ENCODE assay signal across 13 cellular contexts in genomic region chr16:68233085-68233834, GRCh38. TPM values are rescaled to one million over a fixed set of nuclear protein-coding genes. Genes with fewer than 3 reads are reported as not detected.
A peak's percentile ranks its signal among the peaks of the same experiment; 100 is the strongest.
DNase-seq lines count a peak whose midpoint lies in the region; ATAC-seq, FAIRE-seq and TF ChIP-seq lines count a peak whose summit lies in the region.
"Had no signal": no experiment of that assay in that cellular context is flagged by ENCODE, and none has a peak within 500 bp of the region (broad histone marks: within the 10 kb centered on the region; RNA-seq: fewer than 3 reads in every experiment).

No MANE protein-coding gene starts in this region.

- no peak overlapping the region for H3K9ac ChIP-seq in H1 (replicated peaks in 1 of 4; ENCODE audit: extremely low read depth in 1 of 4, low read depth in 3 of 4, low read length in 3 of 4)

- peak overlapping the region in 6 of 7 donors; percentile 1 to 31 (median 9) for H3K27ac Mint-ChIP-seq in CD4-positive, alpha-beta memory T cell

- H2AFZ ChIP-seq in H1 (ENCODE audit: low read length), result no peak overlapping the region

- no peak for TF ChIP-seq EP300 in H1 (IDR thresholded peaks at IDR 0.05; ENCODE audit: borderline replicate concordance in 1 of 2, low read depth in 2 of 2, low read length in 2 of 2)

- H3K4me2 ChIP-seq in H1 (ENCODE audit: insufficient read depth in 1 of 2, low read depth in 2 of 2, low read length in 2 of 2), result peak overlapping the region; percentile 99; a peak in 1 of 4 replicates

- peaks cover 5 to 19% of the 10 kb centered on the region in 2 experiments for H3K79me2 ChIP-seq in H1 (ENCODE audit: control insufficient read depth in 1 of 2, insufficient read depth in 2 of 2, low read length in 2 of 2)

- no peak overlapping the region for H2BK120ac ChIP-seq in H1 (replicated peaks; ENCODE audit: low read depth, low read length)

- peaks cover 15% of the 10 kb centered on the region for H3K4me1 ChIP-seq in CD4-positive, alpha-beta memory T cell (ENCODE audit: insufficient read depth, low read length)
- H3K4me1 ChIP-seq in H1 (replicated peaks in 1 of 4; ENCODE audit: control insufficient read depth in 3 of 4, insufficient read depth in 4 of 4, low read length in 3 of 4), result peaks cover 0 to 24% (median 19%) of the 10 kb centered on the region in 4 experiments; a peak in 5 of 7 replicates
- H3K4me1 ChIP-seq in prostate gland (replicated peaks), result peaks cover 33% of the 10 kb centered on the region

- H3K9me3 ChIP-seq in CD4-positive, alpha-beta memory T cell (ENCODE audit: control insufficient read depth in 1 of 2, low read length in 2 of 2), result no peaks in the 10 kb centered on the region
- H3K9me3 ChIP-seq in H1 (ENCODE audit: insufficient read depth in 2 of 2, low read depth in 1 of 2, low read length in 1 of 2) (no peaks in the 10 kb centered on the region), prostate gland (no peaks in the 10 kb centered on the region)
- H3K9me3 ChIP-seq: heart left ventricle, right atrium auricular region, SJCRH30, vagina had no signal

- POLR2A ChIA-PET in CD4-positive, alpha-beta memory T cell (lab: Charles Lee; ENCODE audit: partially characterized antibody), result no interaction called here
- POLR2A ChIA-PET in RWPE1 (lab: Yijun Ruan, JAX; ENCODE audit: low non-redundant PET), result interaction anchor here (1.4 kb wide), 1 partner anchor 148 kb away, joined by 3 read pairs; the partner anchor contains the start of gene NFATC3
- POLR2A ChIA-PET in H1 (lab: Charles Lee; ENCODE audit: partially characterized antibody), result interaction anchor here (1.0 to 5.9 kb wide), 3 partner anchors 9 to 427 kb away, joined by 3 to 61 read pairs (median 3); partner anchors contain the start of genes NFATC3, RANBP10 and TSNAXIP1

- H3K27ac ChIP-seq in CD4-positive, alpha-beta memory T cell (ENCODE audit: low read depth, low read length), result no peak overlapping the region
- H3K27ac ChIP-seq in RWPE1 (peak overlapping the region; percentile 96), H1 (ENCODE audit: low read depth, low read length) (no peak overlapping the region), prostate gland (peak overlapping the region; percentile 95)
- H3K27ac ChIP-seq: heart left ventricle, right atrium auricular region, SJCRH30 had no signal

- no peak overlapping the region for H3K23ac ChIP-seq in H1 (ENCODE audit: insufficient read length)

- CTCF ChIA-PET in CD4-positive, alpha-beta memory T cell (lab: Charles Lee; ENCODE audit: partially characterized antibody), result interaction anchor here (0.7 kb wide), 1 partner anchor 567 kb away, joined by 3 read pairs; the partner anchor contains the start of genes C16orf86 and ENKD1
- CTCF ChIA-PET in RWPE1 (lab: Yijun Ruan, JAX) (interaction anchor here (0.6 kb wide), 1 partner anchor 141 kb away, joined by 6 read pairs; no protein-coding TSS in a partner anchor), H1 (lab: Charles Lee; ENCODE audit: partially characterized antibody) (interaction anchor here (0.5 to 1.5 kb wide), 5 partner anchors 90 to 333 kb away, joined by 3 to 13 read pairs (median 3); no protein-coding TSS in a partner anchor)

- H3K79me1 ChIP-seq in H1 (ENCODE audit: low read depth, low read length), result peaks cover 5% of the 10 kb centered on the region; the same call in 1 of the 2 replicates

- no peak for TF ChIP-seq CTCF in RWPE1 (conservative IDR thresholded peaks at IDR 0.05; ENCODE audit: low read depth)
- no peak for TF ChIP-seq CTCF in H1 (IDR thresholded peaks at IDR 0.05; ENCODE audit: control extremely low read depth in 1 of 3, insufficient read depth in 1 of 3, low read depth in 1 of 3, low read length in 3 of 3)
- TF ChIP-seq CTCF in prostate gland (IDR thresholded peaks at IDR 0.05), result no peak

- peaks cover 0 to 7% (median 0%) of the 10 kb centered on the region in 8 donors for H3K9me3 Mint-ChIP-seq in CD4-positive, alpha-beta memory T cell

- peaks cover 0 to 14% of the 10 kb centered on the region in 2 donors for H3K36me3 Mint-ChIP-seq in CD4-positive, alpha-beta memory T cell

- FAIRE-seq in H1 (lab: Jason Lieb, UNC), result no peak
- FAIRE-seq: GM19239 had no signal

- peaks cover 11% of the 10 kb centered on the region for H3K36me3 ChIP-seq in CD4-positive, alpha-beta memory T cell (ENCODE audit: insufficient read depth, low read length)
- H3K36me3 ChIP-seq in H1 (ENCODE audit: control insufficient read depth in 2 of 4, insufficient read depth in 4 of 4, low read length in 3 of 4) (peaks cover 9 to 36% (median 29%) of the 10 kb centered on the region in 4 experiments), prostate gland (peaks cover 4 to 16% of the 10 kb centered on the region in 2 donors)
- H3K36me3 ChIP-seq: right atrium auricular region, SJCRH30 had no signal

- H4K91ac ChIP-seq in H1 (replicated peaks; ENCODE audit: insufficient read length, low read length), result no peak overlapping the region

- no peak for TF ChIP-seq POLR2A in H1 (IDR thresholded peaks at IDR 0.05; ENCODE audit: control extremely low read depth in 1 of 2, low read depth in 2 of 2, low read length in 2 of 2)
- TF ChIP-seq POLR2A in prostate gland (IDR thresholded peaks at IDR 0.05), result no peak

- no peak overlapping the region for H3K56ac ChIP-seq in H1 (replicated peaks; ENCODE audit: insufficient read length, low read depth, low read length)

- peaks cover 21 to 33% of the 10 kb centered on the region in 2 experiments for H4K20me1 ChIP-seq in H1 (replicated peaks in 1 of 2; ENCODE audit: control insufficient read depth in 1 of 2, insufficient read depth in 2 of 2, low read length in 2 of 2)

- ATAC-seq in HG03565 (IDR thresholded peaks at IDR 0.05; ENCODE audit: unreplicated experiment), result no peak
- ATAC-seq: heart left ventricle had no signal

- H3K4me3 ChIP-seq in CD4-positive, alpha-beta memory T cell (ENCODE audit: low read length in 2 of 2), result no peak overlapping the region
- H3K4me3 ChIP-seq in H1 (ENCODE audit: extremely low read depth in 1 of 4, insufficient read depth in 2 of 4, low read depth in 3 of 4, low read length in 4 of 4) (no peak overlapping the region), prostate gland (peak overlapping the region in 1 of 2 donors; percentile 52)
- H3K4me3 ChIP-seq: heart left ventricle, right atrium auricular region, SJCRH30 had no signal

- H4K5ac ChIP-seq in H1 (ENCODE audit: insufficient read length, low read depth, low read length), result no peak overlapping the region

- H3K14ac ChIP-seq in H1 (ENCODE audit: insufficient read length), result no peak overlapping the region

- peaks cover 13 to 46% (median 30%) of the 10 kb centered on the region in 4 donors for H3K4me1 Mint-ChIP-seq in CD4-positive, alpha-beta memory T cell

- no peaks in the 10 kb centered on the region for H3K27me3 Mint-ChIP-seq in CD4-positive, alpha-beta memory T cell

- no peak overlapping the region for H2BK15ac ChIP-seq in H1 (ENCODE audit: low read length)

- H2BK20ac ChIP-seq in H1 (ENCODE audit: low read length), result no peak overlapping the region

- H3K4ac ChIP-seq in H1 (replicated peaks; ENCODE audit: insufficient read length, low read depth, low read length), result no peak overlapping the region

- WGBS in H1 (ENCODE audit: extremely low coverage in 1 of 2, insufficient coverage in 1 of 2, insufficient read length in 1 of 2, insufficient replicate concordance in 2 of 2, low coverage in 1 of 2, low lambda C conversion rate in 2 of 2, missing lambda C conversion rate in 1 of 2), 2 experiments, result 90% methylated on average over 5 of the region's 5 CpGs; no CpG with 5 or more reads in 1 of the 2 experiments
- WGBS in prostate gland, result 78% methylated on average over 5 of the region's 5 CpGs

- H3K23me2 ChIP-seq in H1 (ENCODE audit: low read depth, low read length), result peaks cover 22% of the 10 kb centered on the region

- no peaks in the 10 kb centered on the region for H3K27me3 ChIP-seq in CD4-positive, alpha-beta memory T cell (ENCODE audit: insufficient read depth, low read length)
- H3K27me3 ChIP-seq in H1 (replicated peaks in 1 of 4; ENCODE audit: control insufficient read depth in 3 of 4, extremely low read depth in 1 of 4, insufficient read depth in 3 of 4, low read length in 3 of 4) (no peaks in the 10 kb centered on the region), prostate gland (replicated peaks; ENCODE audit: insufficient read depth) (no peaks in the 10 kb centered on the region)
- H3K27me3 ChIP-seq: right atrium auricular region, SJCRH30, vagina had no signal

- intact Hi-C loops in CD4-positive, alpha-beta memory T cell (cut with micrococcal nuclease), result no loop called here
- intact Hi-C loops in prostate gland (cut with DNase I), result no loop called here

- TF ChIP-seq RAD21 in H1 (IDR thresholded peaks at IDR 0.05 in 1 of 2, conservative IDR thresholded peaks at IDR 0.05 in 1 of 2; ENCODE audit: low read depth in 2 of 2, low read length in 2 of 2), result no peak

- no peak overlapping the region for H3K18ac ChIP-seq in H1 (ENCODE audit: extremely low read depth, low read length)

- peak overlapping the region; percentile 93; the same call in 1 of the 2 replicates for H2BK5ac ChIP-seq in H1 (ENCODE audit: low read depth, low read length)

- H2AK5ac ChIP-seq in H1 (ENCODE audit: low read depth, low read length), result no peak overlapping the region

- peak in 1 of 5 donors; percentile 52 for DNase-seq in CD4-positive, alpha-beta memory T cell
- DNase-seq in RWPE1 (ENCODE audit: low spot score), result no peak
- no peak for DNase-seq in H1 (ENCODE audit: low read depth in 1 of 2, low spot score in 2 of 2)
- DNase-seq in prostate gland (ENCODE audit: low spot score), result no peak
- DNase-seq in NCI-H446 treated with DMSO at 0.1 percent for 48 hours (lab: John Stamatoyannopoulos, UW), result no peak
- no peak for DNase-seq in HuH-7.5 (ENCODE audit: low spot score)
- no peak for DNase-seq in NK-92 treated with Interleukin-12 subunit alpha and Interleukin-12 subunit beta, amount 100 ng/mL, for 24 hours (lab: John Stamatoyannopoulos, UW)
- DNase-seq: SJCRH30 had no signal

- peak overlapping the region in 1 of 8 donors; percentile 9 for H3K4me3 Mint-ChIP-seq in CD4-positive, alpha-beta memory T cell

- H4K8ac ChIP-seq in H1 (ENCODE audit: extremely low read depth, insufficient read depth, low read length), result no peak overlapping the region

- no peak overlapping the region; the same call in 1 of the 2 replicates for H2BK12ac ChIP-seq in H1 (ENCODE audit: low read depth, low read length)

RNA-seq across cellular contexts. Expression of gene ESRP2, which starts 2.7 kb away (rescaled TPM):
- under 1 TPM; 0.14 to 0.26 TPM for total RNA-seq in CD4-positive, alpha-beta memory T cell
- under 1 TPM in 1 of 2 donors, not detected in 1; 0.64 TPM for polyA plus RNA-seq in CD4-positive, alpha-beta memory T cell
- 45.8 and 50.3 TPM in 2 replicates for total RNA-seq in H1 (2021; fragmentation: NEBNext Ultra II Directional; extraction: Animal tissue kit (Norgen Biotek cat#: 25700))
- 35.1 and 52.8 TPM in 2 replicates for polyA plus RNA-seq in H1 (2011; rRNA removed)
- 35.5 TPM for polyA plus RNA-seq in H1 (2011; cell fraction: cytosol; rRNA removed)
- polyA plus RNA-seq in H1 (2011; cell fraction: nucleus; rRNA removed), result 118 TPM
- 31.5 to 37.1 TPM (median 35.1 TPM) in 4 replicates for polyA plus RNA-seq in H1 (2012, experiment 1 of 2)
- 24.8 TPM for polyA plus RNA-seq in H1 (2012, experiment 2 of 2)
- 27.5 TPM for polyA plus RNA-seq in H1 (2013, experiment 1 of 2)
- 25.4 TPM for polyA plus RNA-seq in H1 (2013, experiment 2 of 2)
- polyA minus RNA-seq in H1 (2011; rRNA and poly(A)+ RNA removed), result 47.5 and 54.4 TPM in 2 replicates
- polyA minus RNA-seq in H1 (2011; cell fraction: cytosol; rRNA and poly(A)+ RNA removed), result 41.2 TPM
- polyA minus RNA-seq in H1 (2011; cell fraction: nucleus; rRNA and poly(A)+ RNA removed), result 62.7 TPM
- total RNA-seq in prostate gland, result 10 to 100 TPM; 24.5 to 48.1 TPM

RNA-seq across cellular contexts. Expression of gene PLA2G15, which starts 11.9 kb away (rescaled TPM):
- 10 to 100 TPM; 12.0 to 13.3 TPM for total RNA-seq in CD4-positive, alpha-beta memory T cell
- polyA plus RNA-seq in CD4-positive, alpha-beta memory T cell, result 10 to 100 TPM in 1 of 2 donors, 1 to 10 TPM in 1; 6.6 to 10.8 TPM
- 10.0 and 11.2 TPM in 2 replicates for total RNA-seq in H1 (2021; fragmentation: NEBNext Ultra II Directional; extraction: Animal tissue kit (Norgen Biotek cat#: 25700))
- polyA plus RNA-seq in H1 (2011; rRNA removed), result 12.0 and 13.6 TPM in 2 replicates
- polyA plus RNA-seq in H1 (2011; cell fraction: cytosol; rRNA removed), result 7.9 TPM
- 13.4 TPM for polyA plus RNA-seq in H1 (2011; cell fraction: nucleus; rRNA removed)
- 4.9 to 9.3 TPM (median 7.3 TPM) in 4 replicates for polyA plus RNA-seq in H1 (2012, experiment 1 of 2)
- 11.3 TPM for polyA plus RNA-seq in H1 (2012, experiment 2 of 2)
- polyA plus RNA-seq in H1 (2013, experiment 1 of 2), result 7.8 TPM
- polyA plus RNA-seq in H1 (2013, experiment 2 of 2), result 8.7 TPM
- polyA minus RNA-seq in H1 (2011; rRNA and poly(A)+ RNA removed), result 9.2 and 9.6 TPM in 2 replicates
- polyA minus RNA-seq in H1 (2011; cell fraction: cytosol; rRNA and poly(A)+ RNA removed), result 5.4 TPM
- polyA minus RNA-seq in H1 (2011; cell fraction: nucleus; rRNA and poly(A)+ RNA removed), result 6.3 TPM
- 10 to 100 TPM; 15.7 to 39.5 TPM for total RNA-seq in prostate gland

RNA-seq across cellular contexts. Expression of gene SLC7A6, which starts 31.1 kb away (rescaled TPM):
- 100 to 1,000 TPM; 190 to 194 TPM for total RNA-seq in CD4-positive, alpha-beta memory T cell
- polyA plus RNA-seq in CD4-positive, alpha-beta memory T cell, result 10 to 100 TPM; 14.4 to 21.1 TPM
- 29.2 and 37.8 TPM in 2 replicates for total RNA-seq in H1 (2021; fragmentation: NEBNext Ultra II Directional; extraction: Animal tissue kit (Norgen Biotek cat#: 25700))
- 28.0 and 34.7 TPM in 2 replicates for polyA plus RNA-seq in H1 (2011; rRNA removed)
- 17.7 TPM for polyA plus RNA-seq in H1 (2011; cell fraction: cytosol; rRNA removed)
- 73.9 TPM for polyA plus RNA-seq in H1 (2011; cell fraction: nucleus; rRNA removed)
- polyA plus RNA-seq in H1 (2012, experiment 1 of 2), result 11.9 to 18.2 TPM (median 14.7 TPM) in 4 replicates
- 6.2 TPM for polyA plus RNA-seq in H1 (2012, experiment 2 of 2)
- 26.6 TPM for polyA plus RNA-seq in H1 (2013, experiment 1 of 2)
- polyA plus RNA-seq in H1 (2013, experiment 2 of 2), result 28.4 TPM
- 49.7 and 81.3 TPM in 2 replicates for polyA minus RNA-seq in H1 (2011; rRNA and poly(A)+ RNA removed)
- 12.5 TPM for polyA minus RNA-seq in H1 (2011; cell fraction: cytosol; rRNA and poly(A)+ RNA removed)
- polyA minus RNA-seq in H1 (2011; cell fraction: nucleus; rRNA and poly(A)+ RNA removed), result 25.6 TPM
- total RNA-seq in prostate gland, result 10 to 100 TPM; 12.8 to 30.5 TPM

Comparison
In these comparisons a context has a peak if more than half of its experiments do, and no peak if none do; other contexts are left out.
1. H3K27ac ChIP-seq: peak in RWPE1 (single experiment) and prostate gland (2 of 2); none in CD4-positive, alpha-beta memory T cell (single experiment) and H1 (single experiment).
2. RNA of gene ESRP2, which starts 2.7 kb away (total RNA-seq): 24.5 to 48.1 TPM in prostate gland and 45.8 to 50.3 TPM in H1; 0.14 to 0.26 TPM in CD4-positive, alpha-beta memory T cell; every median in the first group is over 10 times any median in the second.